Comparison of ENCODE assay signal across 24 cellular contexts in genomic region chr22:48301421-48301820, GRCh38.
"Had no signal": no experiment of that assay in that cellular context is flagged by ENCODE, and none has a peak within 500 bp of the region (broad histone marks: within the 10 kb centered on the region; RNA-seq: fewer than 3 reads in every experiment).

No MANE protein-coding gene starts in this region.

- H3K27ac ChIP-seq: brain microvascular endothelial cell, neural progenitor cell, psoas muscle, right lobe of liver, transverse colon had no signal

- H3K4me3 ChIP-seq: mucosa of descending colon, neural progenitor cell, psoas muscle, right lobe of liver, transverse colon had no signal

- H3K27ac Mint-ChIP-seq: activated CD8-positive, alpha-beta T cell treated with anti-CD3 and anti-CD28 coated beads, Interleukin-2, amount 10 ng/mL, durations not matched to agents 7 days and 5 days; activated T-cell treated with anti-CD3 and anti-CD28 coated beads, Interleukin-2, amount 50 U/mL, for 72 hours; neural progenitor cell; stimulated activated naive CD8-positive, alpha-beta T cell treated with anti-CD3 and anti-CD28 coated beads, Interleukin-15, Interleukin-2, amounts not matched to agents 100 ng/mL and 50 ng/mL, for 24 hours had no signal

- H3K4me2 ChIP-seq: neural progenitor cell had no signal

- DNase-seq: activated CD4-positive, alpha-beta T cell treated with anti-CD3 and anti-CD28 coated beads for 48 hours; activated CD4-positive, CD25-positive, alpha-beta regulatory T cell; activated CD8-positive, alpha-beta memory T cell treated with anti-CD3 and anti-CD28 coated beads, Interleukin-2, amount 50 U/mL, for 48 hours; activated CD8-positive, alpha-beta T cell treated with anti-CD3 and anti-CD28 coated beads, Interleukin-2, amount 10 ng/mL, durations not matched to agents 7 days and 5 days; activated effector memory CD4-positive, alpha-beta T cell treated with anti-CD3 and anti-CD28 coated beads, Interleukin-2, amount 50 U/mL, for 16 hours; activated naive CD4-positive, alpha-beta T cell treated with anti-CD3 and anti-CD28 coated beads, Interleukin-2, amount 50 U/mL, for 16 hours; activated T-cell treated with anti-CD3 and anti-CD28 coated beads, Interleukin-2, amount 50 U/mL, for 72 hours; aorta; brain microvascular endothelial cell; cerebellar nuclear complex; cortex of kidney; effector CD8-positive, alpha-beta T cell; mucosa of descending colon; naive B cell; psoas muscle; right lobe of liver; small intestine; stimulated activated CD4-positive, alpha-beta T cell treated with anti-CD3 and anti-CD28 coated beads, Interleukin-15, amount 100 ng/mL, for 24 hours; stimulated activated CD4-positive, alpha-beta T cell treated with anti-CD3 and anti-CD28 coated beads, Interleukin-2, amount 100 ng/mL, for 48 hours; T-cell; T-helper 9 cell; transverse colon had no signal

- H3K27me3 ChIP-seq: brain microvascular endothelial cell, neural progenitor cell, right lobe of liver, transverse colon had no signal

- H3K27me3 Mint-ChIP-seq: stimulated activated naive CD8-positive, alpha-beta T cell treated with anti-CD3 and anti-CD28 coated beads, Interleukin-15, Interleukin-2, amounts not matched to agents 100 ng/mL and 50 ng/mL, for 24 hours had no signal

- H3K9me3 Mint-ChIP-seq: activated T-cell treated with anti-CD3 and anti-CD28 coated beads, Interleukin-2, amount 50 U/mL, for 72 hours; neural progenitor cell; stimulated activated naive CD8-positive, alpha-beta T cell treated with anti-CD3 and anti-CD28 coated beads, Interleukin-15, Interleukin-2, amounts not matched to agents 100 ng/mL and 50 ng/mL, for 24 hours; T-cell had no signal

- H3K4me3 Mint-ChIP-seq: activated CD8-positive, alpha-beta T cell treated with anti-CD3 and anti-CD28 coated beads, Interleukin-2, amount 10 ng/mL, durations not matched to agents 7 days and 5 days; activated T-cell treated with anti-CD3 and anti-CD28 coated beads, Interleukin-2, amount 50 U/mL, for 72 hours; naive B cell; neural progenitor cell; stimulated activated naive CD8-positive, alpha-beta T cell treated with anti-CD3 and anti-CD28 coated beads, Interleukin-15, Interleukin-2, amounts not matched to agents 100 ng/mL and 50 ng/mL, for 24 hours; T-cell had no signal

- H3K36me3 Mint-ChIP-seq: naive B cell, neural progenitor cell, T-cell had no signal

- H3K4me1 ChIP-seq: neural progenitor cell, psoas muscle, right lobe of liver, transverse colon had no signal

- H3K9me3 ChIP-seq: mucosa of descending colon, psoas muscle, right lobe of liver, transverse colon had no signal

- H3K36me3 ChIP-seq: brain microvascular endothelial cell, neural progenitor cell, right lobe of liver, transverse colon had no signal

- H2AFZ ChIP-seq: neural progenitor cell had no signal

- ATAC-seq: activated CD8-positive, alpha-beta T cell treated with anti-CD3 and anti-CD28 coated beads, Interleukin-2, amount 10 ng/mL, durations not matched to agents 7 days and 5 days; activated T-cell treated with anti-CD3 and anti-CD28 coated beads, Interleukin-2, amount 50 U/mL, for 72 hours; mucosa of descending colon; psoas muscle; right lobe of liver; T-cell had no signal

- H3K9ac ChIP-seq: neural progenitor cell had no signal

- H3K4me1 Mint-ChIP-seq: naive B cell, T-cell had no signal
